ENCODE assay signal across 11 cellular contexts in the genomic region with DNA sequence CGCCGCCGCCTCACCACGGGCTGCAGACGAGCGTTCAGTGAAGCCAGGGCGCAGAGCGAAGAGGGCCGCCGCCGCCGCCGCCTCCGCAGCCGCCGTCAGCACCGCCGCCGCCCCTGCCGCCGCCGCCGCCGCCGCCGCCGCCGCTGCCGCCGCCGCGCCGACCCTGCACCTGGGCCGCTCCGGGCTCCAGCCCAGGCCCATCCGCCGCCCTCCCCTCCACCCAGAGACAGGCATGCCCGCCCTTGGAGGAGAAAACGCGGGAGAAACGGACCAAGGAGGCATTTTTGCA. TPM values are rescaled to one million over a fixed set of nuclear protein-coding genes. Genes with fewer than 3 reads are reported as not detected.
DNase-seq lines count a peak whose midpoint lies in the region; TF ChIP-seq lines count a peak whose summit lies in the region.
"Had no signal": no experiment of that assay in that cellular context is flagged by ENCODE, and none has a peak within 500 bp of the region (broad histone marks: within the 10 kb centered on the region; RNA-seq: fewer than 3 reads in every experiment).

No MANE protein-coding gene starts in this region.

- H3K4me1 Mint-ChIP-seq in activated CD4-positive, alpha-beta T cell treated with anti-CD3 and anti-CD28 coated beads, Interleukin-2, amount 10 ng/mL, durations not matched to agents 24 days and 14 days, result peaks cover 30% of the 10 kb centered on the region

- H3K9me3 ChIP-seq in Peyer's patch (no peaks in the 10 kb centered on the region), smooth muscle cell (replicated peaks; ENCODE audit: low read depth) (no peaks in the 10 kb centered on the region)

- no peaks in the 10 kb centered on the region for H3F3A ChIP-seq in smooth muscle cell (ENCODE audit: low read depth)

- no peaks in the 10 kb centered on the region for H3K79me2 ChIP-seq in smooth muscle cell (ENCODE audit: low read depth)

- peaks cover 20% of the 10 kb centered on the region for H3K36me3 Mint-ChIP-seq in activated CD4-positive, alpha-beta T cell treated with anti-CD3 and anti-CD28 coated beads, Interleukin-2, amount 10 ng/mL, durations not matched to agents 24 days and 14 days (ENCODE audit: low read depth)

- H4K20me1 ChIP-seq in smooth muscle cell (ENCODE audit: low read depth), result no peaks in the 10 kb centered on the region

- no peak overlapping the region for H2AFZ ChIP-seq in smooth muscle cell (ENCODE audit: low read depth)

- H3K9me3 Mint-ChIP-seq in activated CD4-positive, alpha-beta T cell treated with anti-CD3 and anti-CD28 coated beads, Interleukin-2, amount 10 ng/mL, durations not matched to agents 24 days and 14 days, result peaks cover 17% of the 10 kb centered on the region

- H3K36me3 ChIP-seq in Peyer's patch (no peaks in the 10 kb centered on the region), smooth muscle cell (ENCODE audit: low read depth) (no peaks in the 10 kb centered on the region)

- H3K4me1 ChIP-seq in Peyer's patch, result peaks cover 0 to 46% (median 5%) of the 10 kb centered on the region in 4 donors
- H3K4me1 ChIP-seq in smooth muscle cell (ENCODE audit: low read depth), result peaks cover 14% of the 10 kb centered on the region

- H3K27me3 ChIP-seq in Peyer's patch (peaks cover 0 to 53% of the 10 kb centered on the region in 2 donors), smooth muscle cell (ENCODE audit: low read depth) (peaks cover 90% of the 10 kb centered on the region)

- no peak for TF ChIP-seq POLR2A in Peyer's patch (IDR thresholded peaks at IDR 0.05)

- H3K4me3 ChIP-seq in Peyer's patch (peak overlapping the region in 3 of 4 donors; percentile 19 to 38 (median 20)), fibroblast of villous mesenchyme (ENCODE audit: low read depth, low read length) (peak overlapping the region; percentile 0), smooth muscle cell (peak overlapping the region; percentile 21)

- H3K27me3 Mint-ChIP-seq in activated CD4-positive, alpha-beta T cell treated with anti-CD3 and anti-CD28 coated beads, Interleukin-2, amount 10 ng/mL, durations not matched to agents 24 days and 14 days, result peaks cover 71% of the 10 kb centered on the region

- no peak overlapping the region for H3K27ac Mint-ChIP-seq in activated CD4-positive, alpha-beta T cell treated with anti-CD3 and anti-CD28 coated beads, Interleukin-2, amount 10 ng/mL, durations not matched to agents 24 days and 14 days

- intact Hi-C loops in activated CD4-positive, alpha-beta T cell treated with anti-CD3 and anti-CD28 coated beads, Interleukin-2, amount 10 ng/mL, durations not matched to agents 24 days and 14 days (cut with micrococcal nuclease), result no loop called here

- no peak overlapping the region for H3K27ac ChIP-seq in Peyer's patch
- H3K27ac ChIP-seq in smooth muscle cell (ENCODE audit: low read depth), result no peak overlapping the region

- WGBS in smooth muscle cell (ENCODE audit: low lambda C conversion rate), result 3% methylated on average over 4 of the region's 41 CpGs

- no peak overlapping the region for H3K9ac ChIP-seq in smooth muscle cell (ENCODE audit: low read depth)

- TF ChIP-seq CTCF in Peyer's patch (IDR thresholded peaks at IDR 0.05) (no peak), fibroblast of villous mesenchyme (IDR thresholded peaks at IDR 0.05; ENCODE audit: insufficient read depth, low read depth, low read length) (no peak), smooth muscle cell (IDR thresholded peaks at IDR 0.05; ENCODE audit: borderline replicate concordance, insufficient read depth, poor library complexity, severe bottlenecking) (no peak), GM20000 (IDR thresholded peaks at IDR 0.05; ENCODE audit: extremely low read depth, missing control alignments) (no peak)

- H3K4me2 ChIP-seq in smooth muscle cell, result peak overlapping the region; percentile 63

- no peak for DNase-seq in activated CD4-positive, alpha-beta T cell treated with anti-CD3 and anti-CD28 coated beads, Interleukin-2, amount 10 ng/mL, durations not matched to agents 24 days and 14 days
- DNase-seq in activated CD4-positive, alpha-beta T cell treated with anti-CD3 and anti-CD28 coated beads for 4 hours, result no peak
- DNase-seq in Peyer's patch (no peak), fibroblast of villous mesenchyme (ENCODE audit: low read depth) (no peak), smooth muscle cell (lab: John Stamatoyannopoulos, UW; ENCODE audit: unreplicated experiment) (no peak), kidney tubule cell (ENCODE audit: low spot score) (no peak), GM20000 (ENCODE audit: low spot score) (no peak)
- no peak for DNase-seq in stimulated activated CD4-positive, alpha-beta T cell treated with anti-CD3 and anti-CD28 coated beads, Interleukin-4, amount 100 ng/mL, for 1 hour
- DNase-seq: GOT3; NCI-H510A; stimulated activated CD4-positive, alpha-beta T cell treated with anti-CD3 and anti-CD28 coated beads, Interleukin-4, amount 100 ng/mL, for 24 hours had no signal

- peak overlapping the region; percentile 69 for H3K4me3 Mint-ChIP-seq in activated CD4-positive, alpha-beta T cell treated with anti-CD3 and anti-CD28 coated beads, Interleukin-2, amount 10 ng/mL, durations not matched to agents 24 days and 14 days

RNA-seq across cellular contexts. Expression of gene POU3F3, which starts 3.0 kb away (rescaled TPM):
- total RNA-seq in activated CD4-positive, alpha-beta T cell treated with anti-CD3 and anti-CD28 coated beads, Interleukin-2, amount 10 ng/mL, durations not matched to agents 24 days and 14 days, result not detected in 2 replicates
- total RNA-seq in Peyer's patch (under 1 TPM in 2 of 4 donors, not detected in 2; 0.18 to 0.40 TPM), fibroblast of villous mesenchyme (not detected in 2 replicates), smooth muscle cell (not detected in 2 replicates)
- not detected in 2 replicates for polyA plus RNA-seq in smooth muscle cell
